In genomic region chr1:92487078-92487605, GRCh38 we compare ENCODE assay signal across 9 cellular contexts. TPM values are rescaled to one million over a fixed set of nuclear protein-coding genes. Genes with fewer than 3 reads are reported as not detected.
DNase-seq lines count a peak whose midpoint lies in the region; ATAC-seq lines count a peak whose summit lies in the region.
"Had no signal": no experiment of that assay in that cellular context is flagged by ENCODE, and none has a peak within 500 bp of the region (broad histone marks: within the 10 kb centered on the region; RNA-seq: fewer than 3 reads in every experiment).

No MANE protein-coding gene starts in this region.

- H3K4me3 ChIP-seq in iPS-15b (ENCODE audit: low read depth, low read length), result peak overlapping the region; percentile 52

- intact Hi-C loops in activated CD4-positive, alpha-beta T cell treated with anti-CD3 and anti-CD28 coated beads for 36 hours (cut with DNase I, micrococcal nuclease), result loop anchor here (2.0 to 10.0 kb wide), 8 partner anchors 16 to 932 kb away; partner anchors contain the start of genes DIPK1A (in 1 of the 2), MTF2 (in 1 of the 2) and RPL5 (in 1 of the 2)

- no peaks in the 10 kb centered on the region for H3K9me3 Mint-ChIP-seq in activated CD4-positive, alpha-beta T cell treated with anti-CD3 and anti-CD28 coated beads for 36 hours (ENCODE audit: low read depth)
- no peaks in the 10 kb centered on the region for H3K9me3 Mint-ChIP-seq in stimulated activated memory B cell treated with anti-CD40 and anti-IgM and Interleukin-4, amounts not matched to agents 10 μg/mL and 1 μg/mL and 100 μg/mL, for 72 hours

- H3K27me3 Mint-ChIP-seq in activated CD4-positive, alpha-beta T cell treated with anti-CD3 and anti-CD28 coated beads for 36 hours, result no peaks in the 10 kb centered on the region
- H3K27me3 Mint-ChIP-seq in T-helper 17 cell, result no peaks in the 10 kb centered on the region
- H3K27me3 Mint-ChIP-seq in stimulated activated memory B cell treated with anti-CD40 and anti-IgM and Interleukin-4, amounts not matched to agents 10 μg/mL and 1 μg/mL and 100 μg/mL, for 72 hours, result peaks cover 45% of the 10 kb centered on the region

- H3K9me3 ChIP-seq in T-helper 17 cell (ENCODE audit: control insufficient read depth, low read length, poor library complexity, severe bottlenecking) (no peaks in the 10 kb centered on the region), iPS-15b (ENCODE audit: control insufficient read depth, insufficient read depth, low read length) (no peaks in the 10 kb centered on the region)

- DNase-seq in activated CD4-positive, alpha-beta T cell treated with anti-CD3 and anti-CD28 coated beads for 36 hours, result no peak
- DNase-seq in activated CD4-positive, alpha-beta T cell treated with anti-CD3 and anti-CD28 coated beads for 48 hours, result no peak
- DNase-seq in T-helper 17 cell, result no peak
- no peak for DNase-seq in NCI-H2029 treated with DMSO at 0.1 percent for 48 hours (lab: John Stamatoyannopoulos, UW)
- no peak for DNase-seq in OCI-M2 (lab: John Stamatoyannopoulos, UW; ENCODE audit: unreplicated experiment)

- POLR2A ChIA-PET in activated CD4-positive, alpha-beta T cell treated with anti-CD3 and anti-CD28 coated beads for 36 hours (lab: Charles Lee), result interaction anchor here (0.7 to 6.3 kb wide), 4 partner anchors 12 to 171 kb away, joined by 3 to 101 read pairs (median 40); no protein-coding TSS in a partner anchor

- peaks cover 2% of the 10 kb centered on the region for H3K4me1 ChIP-seq in iPS-15b (ENCODE audit: control insufficient read depth, insufficient read depth, low read length)

- H3K27me3 ChIP-seq in iPS-15b (ENCODE audit: control insufficient read depth, insufficient read depth, low read length), result peaks cover 83% of the 10 kb centered on the region

- no peak overlapping the region for H3K9ac ChIP-seq in iPS-15b (ENCODE audit: low read depth, low read length)
- H3K9ac ChIP-seq: KMS-11 had no signal

- H3K27ac Mint-ChIP-seq in activated CD4-positive, alpha-beta T cell treated with anti-CD3 and anti-CD28 coated beads for 36 hours, result peak overlapping the region; percentile 78
- no peak overlapping the region for H3K27ac Mint-ChIP-seq in T-helper 17 cell
- peak overlapping the region; percentile 92 for H3K27ac Mint-ChIP-seq in stimulated activated memory B cell treated with anti-CD40 and anti-IgM and Interleukin-4, amounts not matched to agents 10 μg/mL and 1 μg/mL and 100 μg/mL, for 72 hours

- H3K4me3 Mint-ChIP-seq in activated CD4-positive, alpha-beta T cell treated with anti-CD3 and anti-CD28 coated beads for 36 hours, result peak overlapping the region; percentile 98
- H3K4me3 Mint-ChIP-seq in T-helper 17 cell, result peak overlapping the region; percentile 96
- H3K4me3 Mint-ChIP-seq in stimulated activated memory B cell treated with anti-CD40 and anti-IgM and Interleukin-4, amounts not matched to agents 10 μg/mL and 1 μg/mL and 100 μg/mL, for 72 hours, result peak overlapping the region; percentile 70

- ATAC-seq in activated CD4-positive, alpha-beta T cell treated with anti-CD3 and anti-CD28 coated beads for 36 hours, result no peak
- no peak for ATAC-seq in T-helper 17 cell
- ATAC-seq in stimulated activated memory B cell treated with anti-CD40 and anti-IgM and Interleukin-4, amounts not matched to agents 10 μg/mL and 1 μg/mL and 100 μg/mL, for 72 hours, result no peak
- ATAC-seq in HG03432 (IDR thresholded peaks at IDR 0.05; ENCODE audit: unreplicated experiment), result no peak

- peaks cover 29% of the 10 kb centered on the region for H3K4me1 Mint-ChIP-seq in activated CD4-positive, alpha-beta T cell treated with anti-CD3 and anti-CD28 coated beads for 36 hours
- peaks cover 21% of the 10 kb centered on the region for H3K4me1 Mint-ChIP-seq in T-helper 17 cell
- peaks cover 36% of the 10 kb centered on the region for H3K4me1 Mint-ChIP-seq in stimulated activated memory B cell treated with anti-CD40 and anti-IgM and Interleukin-4, amounts not matched to agents 10 μg/mL and 1 μg/mL and 100 μg/mL, for 72 hours

- H3K36me3 Mint-ChIP-seq in activated CD4-positive, alpha-beta T cell treated with anti-CD3 and anti-CD28 coated beads for 36 hours (ENCODE audit: low read depth), result peaks cover 30% of the 10 kb centered on the region
- H3K36me3 Mint-ChIP-seq in T-helper 17 cell (ENCODE audit: low read depth), result no peaks in the 10 kb centered on the region
- peaks cover 19% of the 10 kb centered on the region for H3K36me3 Mint-ChIP-seq in stimulated activated memory B cell treated with anti-CD40 and anti-IgM and Interleukin-4, amounts not matched to agents 10 μg/mL and 1 μg/mL and 100 μg/mL, for 72 hours

- no peaks in the 10 kb centered on the region for H3K36me3 ChIP-seq in iPS-15b (ENCODE audit: control insufficient read depth, insufficient read depth, low read length)

- CTCF ChIA-PET in activated CD4-positive, alpha-beta T cell treated with anti-CD3 and anti-CD28 coated beads for 36 hours (lab: Charles Lee), result interaction anchor here (0.7 to 5.9 kb wide), 13 partner anchors 12 to 603 kb away, joined by 3 to 42 read pairs (median 3); partner anchors contain the start of gene GLMN

RNA-seq across cellular contexts. Expression of gene GFI1, which starts 0.4 kb away (rescaled TPM):
- total RNA-seq in activated CD4-positive, alpha-beta T cell treated with anti-CD3 and anti-CD28 coated beads for 36 hours, result 10 to 100 TPM; 47.7 to 53.7 TPM
- total RNA-seq in T-helper 17 cell, result 10 to 100 TPM; 10.2 to 18.8 TPM
